ENCODE assay signal across 14 cellular contexts in the genomic region with DNA sequence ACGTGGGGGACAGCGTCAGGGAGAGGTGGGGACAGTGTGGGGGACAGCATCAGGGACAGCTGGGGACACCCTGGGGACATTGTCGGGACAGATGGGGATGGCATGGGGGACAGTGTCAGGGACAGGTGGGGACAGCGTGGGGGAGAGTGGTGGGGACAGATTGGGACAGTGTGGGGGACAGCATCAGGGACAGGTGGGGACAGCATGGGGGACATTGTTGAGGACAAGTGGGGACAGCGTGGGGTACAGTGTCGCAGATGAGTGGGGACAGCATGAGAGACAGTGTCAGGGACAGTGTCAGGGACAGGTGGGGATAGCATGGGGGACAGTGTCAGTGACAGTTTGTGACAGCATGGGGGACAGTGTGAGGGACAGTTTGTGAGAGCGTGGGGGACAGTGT.
"Had no signal": no experiment of that assay in that cellular context is flagged by ENCODE, and none has a peak within 500 bp of the region (broad histone marks: within the 10 kb centered on the region; RNA-seq: fewer than 3 reads in every experiment).

No MANE protein-coding gene starts in this region.

- H3K4me3 ChIP-seq: adrenal gland, coronary artery, psoas muscle, right lobe of liver, tibial artery had no signal

- H3K9me3 Mint-ChIP-seq: activated CD4-positive, alpha-beta T cell treated with anti-CD3 and anti-CD28 coated beads, Interleukin-2, amount 10 ng/mL, durations not matched to agents 24 days and 14 days; activated naive CD4-positive, alpha-beta T cell treated with anti-CD3 and anti-CD28 coated beads for 36 hours; activated T-cell treated with anti-CD3 and anti-CD28 coated beads, Interleukin-2, amount 50 U/mL, for 72 hours had no signal

- H3K27ac Mint-ChIP-seq: activated CD4-positive, alpha-beta T cell treated with anti-CD3 and anti-CD28 coated beads, Interleukin-2, amount 10 ng/mL, durations not matched to agents 24 days and 14 days; activated CD8-positive, alpha-beta T cell treated with anti-CD3 and anti-CD28 coated beads, Interleukin-2, amount 10 ng/mL, durations not matched to agents 7 days and 5 days; activated naive CD4-positive, alpha-beta T cell treated with anti-CD3 and anti-CD28 coated beads for 36 hours; activated T-cell treated with anti-CD3 and anti-CD28 coated beads, Interleukin-2, amount 50 U/mL, for 72 hours; T-helper 17 cell; WTC11 had no signal

- H3K9me3 ChIP-seq: adrenal gland, psoas muscle, right lobe of liver, tibial artery had no signal

- H3K27ac ChIP-seq: adrenal gland, coronary artery, foreskin keratinocyte, psoas muscle, right lobe of liver, tibial artery had no signal

- H3K27me3 ChIP-seq: adrenal gland, foreskin keratinocyte, right lobe of liver, tibial artery had no signal

- H3K4me1 ChIP-seq: adrenal gland, foreskin keratinocyte, psoas muscle had no signal

- DNase-seq: activated CD4-positive, alpha-beta T cell treated with anti-CD3 and anti-CD28 coated beads, Interleukin-2, amount 10 ng/mL, durations not matched to agents 24 days and 14 days; activated CD8-positive, alpha-beta memory T cell treated with anti-CD3 and anti-CD28 coated beads, Interleukin-2, amount 50 U/mL, for 4 hours; activated CD8-positive, alpha-beta T cell treated with anti-CD3 and anti-CD28 coated beads, Interleukin-2, amount 10 ng/mL, durations not matched to agents 7 days and 5 days; activated naive CD4-positive, alpha-beta T cell treated with anti-CD3 and anti-CD28 coated beads for 36 hours; activated T-cell treated with anti-CD3 and anti-CD28 coated beads, Interleukin-2, amount 50 U/mL, for 72 hours; adrenal gland; foreskin keratinocyte; psoas muscle; SIG-M5; T-helper 17 cell; tibial artery had no signal

- H3K36me3 ChIP-seq: adrenal gland, right lobe of liver, tibial artery had no signal

- H3K4me3 Mint-ChIP-seq: activated CD4-positive, alpha-beta T cell treated with anti-CD3 and anti-CD28 coated beads, Interleukin-2, amount 10 ng/mL, durations not matched to agents 24 days and 14 days; activated CD8-positive, alpha-beta T cell treated with anti-CD3 and anti-CD28 coated beads, Interleukin-2, amount 10 ng/mL, durations not matched to agents 7 days and 5 days; activated naive CD4-positive, alpha-beta T cell treated with anti-CD3 and anti-CD28 coated beads for 36 hours; activated T-cell treated with anti-CD3 and anti-CD28 coated beads, Interleukin-2, amount 50 U/mL, for 72 hours; T-helper 17 cell; WTC11 had no signal

- H3K4me1 Mint-ChIP-seq: activated CD4-positive, alpha-beta T cell treated with anti-CD3 and anti-CD28 coated beads, Interleukin-2, amount 10 ng/mL, durations not matched to agents 24 days and 14 days; WTC11 had no signal

- H3K27me3 Mint-ChIP-seq: activated CD4-positive, alpha-beta T cell treated with anti-CD3 and anti-CD28 coated beads, Interleukin-2, amount 10 ng/mL, durations not matched to agents 24 days and 14 days; T-helper 17 cell had no signal

- ATAC-seq: activated CD8-positive, alpha-beta T cell treated with anti-CD3 and anti-CD28 coated beads, Interleukin-2, amount 10 ng/mL, durations not matched to agents 7 days and 5 days; activated T-cell treated with anti-CD3 and anti-CD28 coated beads, Interleukin-2, amount 50 U/mL, for 72 hours; foreskin keratinocyte; psoas muscle; T-helper 17 cell; WTC11 had no signal
